15 cellular contexts compared by ENCODE assay signal in genomic region chr10:84493951-84494848, GRCh38.
DNase-seq lines count a peak whose midpoint lies in the region; ATAC-seq and TF ChIP-seq lines count a peak whose summit lies in the region.
"Had no signal": no experiment of that assay in that cellular context is flagged by ENCODE, and none has a peak within 500 bp of the region (broad histone marks: within the 10 kb centered on the region; RNA-seq: fewer than 3 reads in every experiment).

No MANE protein-coding gene starts in this region.

- H3K27me3 ChIP-seq in mammary epithelial cell (ENCODE audit: insufficient read depth, low read length) = no peaks in the 10 kb centered on the region
- H3K27me3 ChIP-seq: ascending aorta, gastrocnemius medialis, stomach had no signal

- peak overlapping the region; percentile 78 for H3K4me2 ChIP-seq in mammary epithelial cell (ENCODE audit: insufficient read depth, low read depth, low read length)

- BruUV-seq in mammary epithelial cell (replicated peaks; lab: Mats Ljungman, UMichigan) = no TSS peak

- H4K20me1 ChIP-seq in mammary epithelial cell (ENCODE audit: insufficient read depth, low read length) = no peaks in the 10 kb centered on the region

- WGBS in mammary epithelial cell (ENCODE audit: low coverage, missing lambda C conversion rate) = 67% methylated on average over 9 of the region's 9 CpGs

- peak overlapping the region; percentile 50 for H3K27ac ChIP-seq in mammary epithelial cell (ENCODE audit: insufficient read depth, low read depth, low read length)
- H3K27ac ChIP-seq: ascending aorta, C4-2B, gastrocnemius medialis, stomach had no signal

- H3K9ac ChIP-seq in mammary epithelial cell (ENCODE audit: insufficient read depth, low read length) = no peak overlapping the region

- dilution Hi-C loops in mammary epithelial cell (cut with HindIII; ENCODE audit: low sequenced_read_pairs) = loop anchor here (5.0 kb wide), 1 partner anchor 67 kb away; no protein-coding TSS in a partner anchor

- peaks cover 19% of the 10 kb centered on the region for H3K79me2 ChIP-seq in mammary epithelial cell (ENCODE audit: insufficient read depth, low read length)

- CTCF ChIA-PET in mammary epithelial cell (lab: Charles Lee; ENCODE audit: low non-redundant PET) = interaction anchor here (0.6 kb wide), 1 partner anchor 208 kb away, joined by 4 read pairs; no protein-coding TSS in a partner anchor

- H3K9me3 ChIP-seq in mammary epithelial cell (replicated peaks; ENCODE audit: insufficient read depth, low read length) = no peaks in the 10 kb centered on the region
- H3K9me3 ChIP-seq: gastrocnemius medialis, stomach had no signal

- peak overlapping the region; percentile 31 for H2AFZ ChIP-seq in mammary epithelial cell (ENCODE audit: low read depth, low read length)

- no peaks in the 10 kb centered on the region for H3K36me3 ChIP-seq in mammary epithelial cell (ENCODE audit: insufficient read depth, low read length)
- H3K36me3 ChIP-seq: gastrocnemius medialis had no signal

- H3K4me3 ChIP-seq in AG10803 (ENCODE audit: low read length) (no peak overlapping the region), mammary epithelial cell (replicated peaks in 1 of 3; ENCODE audit: insufficient read depth in 1 of 3, low read depth in 2 of 3, low read length in 3 of 3) (peak overlapping the region in 2 of 3 experiments; percentile 2 to 21)
- H3K4me3 ChIP-seq: ascending aorta, gastrocnemius medialis, stomach had no signal

- DNase-seq in AG10803 (ENCODE audit: low read depth) (peak; percentile 38), mammary epithelial cell (peak; percentile 75), kidney glomerular epithelial cell (lab: John Stamatoyannopoulos, UW) (peak; percentile 62), putamen (ENCODE audit: low spot score) (no peak)
- no peak for DNase-seq in effector CD4-positive, alpha-beta T cell
- DNase-seq: gastrocnemius medialis, NCI-H1048, NCI-H526 treated with DMSO at 0.1 percent for 48 hours, stomach, T-helper 2 cell had no signal

- TF ChIP-seq EP300 in Ishikawa (IDR thresholded peaks at IDR 0.05; ENCODE audit: borderline replicate concordance) = no peak

- intact Hi-C loops in mammary epithelial cell (cut with micrococcal nuclease) = loop anchor here (1.0 kb wide), 1 partner anchor 33 kb away; no protein-coding TSS in a partner anchor

- in situ Hi-C loops in mammary epithelial cell (cut with MboI; ENCODE audit: low sequenced_read_pairs in 2 of 2) = no loop called here

- H3K4me1 ChIP-seq in mammary epithelial cell (ENCODE audit: insufficient read depth, low read length) = peaks cover 23% of the 10 kb centered on the region

- ATAC-seq in HG03469 (IDR thresholded peaks at IDR 0.05; ENCODE audit: unreplicated experiment) = no peak
- ATAC-seq in GM18520 (IDR thresholded peaks at IDR 0.05; ENCODE audit: unreplicated experiment) = no peak
- ATAC-seq: gastrocnemius medialis had no signal

- TF ChIP-seq RAD21 in Ishikawa (IDR thresholded peaks at IDR 0.05; ENCODE audit: low read depth) = no peak

- TF ChIP-seq CTCF in AG10803 (conservative IDR thresholded peaks at IDR 0.05; ENCODE audit: low read length) (no peak), mammary epithelial cell (conservative IDR thresholded peaks at IDR 0.05 in 1 of 2, IDR thresholded peaks at IDR 0.05 in 1 of 2; ENCODE audit: extremely low read depth in 1 of 2, insufficient read depth in 1 of 2, low read depth in 1 of 2, low read length in 2 of 2) (no peak)

TF ChIP-seq in Ishikawa, 13 proteins besides CTCF, POLR2A, EP300 and RAD21:
- TF ChIP-seq TCF12 (IDR thresholded peaks at IDR 0.05; ENCODE audit: low read depth) (no peak), ZBTB7A (IDR thresholded peaks at IDR 0.05; ENCODE audit: low read depth) (peak; percentile 49; the same call in 1 of the 2 replicates), TEAD4 (IDR thresholded peaks at IDR 0.05) (peak; percentile 82)

Comparison
In these comparisons a context has a peak if more than half of its experiments do, and no peak if none do; other contexts are left out.
1. DNase-seq: peak in AG10803 (single experiment), mammary epithelial cell (single experiment) and kidney glomerular epithelial cell (single experiment); none in effector CD4-positive, alpha-beta T cell (single experiment) and putamen (single experiment).